ENCODE assay signal across 1 cellular context in genomic region chr9:97502984-97503861, GRCh38.
TF ChIP-seq lines count a peak whose summit lies in the region.

No MANE protein-coding gene starts in this region.

TF ChIP-seq in H1, 55 proteins besides CTCF, POLR2A, EP300 and RAD21 (continued from another document):
- TF ChIP-seq GABPA (IDR thresholded peaks at IDR 0.05; ENCODE audit: borderline replicate concordance, insufficient read depth, low read length) (no peak), YY1 (IDR thresholded peaks at IDR 0.05; ENCODE audit: low read depth, low read length) (peak; percentile 34; the same call in 1 of the 2 replicates), ASH2L (IDR thresholded peaks at IDR 0.05; ENCODE audit: low read length) (no peak), KDM1A (IDR thresholded peaks at IDR 0.05; ENCODE audit: borderline replicate concordance, low read length) (no peak), RXRA (IDR thresholded peaks at IDR 0.05; ENCODE audit: insufficient read depth, low read depth, low read length) (no peak), TEAD4 (IDR thresholded peaks at IDR 0.05; ENCODE audit: low read depth, low read length) (no peak), BACH1 (IDR thresholded peaks at IDR 0.05; ENCODE audit: low read length) (no peak), SRF (IDR thresholded peaks at IDR 0.05; ENCODE audit: low read depth, low read length) (no peak), CBX5 (IDR thresholded peaks at IDR 0.05; ENCODE audit: low read depth, low read length) (no peak), POLR2AphosphoS5 (IDR thresholded peaks at IDR 0.05; ENCODE audit: low read depth, low read length) (no peak), E2F6 (IDR thresholded peaks at IDR 0.05) (no peak), EZH2 (IDR thresholded peaks at IDR 0.05; ENCODE audit: low read depth, low read length, severe bottlenecking) (peak; percentile 9), SP4 (IDR thresholded peaks at IDR 0.05; ENCODE audit: low read length) (no peak), NRF1 (IDR thresholded peaks at IDR 0.05; ENCODE audit: low read depth, low read length) (no peak), CBX8 (IDR thresholded peaks at IDR 0.05; ENCODE audit: borderline replicate concordance, low read depth, low read length) (no peak), CHD7 (IDR thresholded peaks at IDR 0.05; ENCODE audit: insufficient replicate concordance, low read length) (no peak), SIRT6 (IDR thresholded peaks at IDR 0.05; ENCODE audit: low read length) (no peak), JUN (IDR thresholded peaks at IDR 0.05; ENCODE audit: low read depth, low read length) (no peak), PHF8 (conservative IDR thresholded peaks at IDR 0.05; ENCODE audit: low read depth, low read length) (no peak; the same call in 1 of the 2 replicates), EGR1 (IDR thresholded peaks at IDR 0.05; ENCODE audit: borderline replicate concordance, low read depth, low read length) (no peak), SUZ12 (IDR thresholded peaks at IDR 0.05; ENCODE audit: low read length) (peak; percentile 23)
